Comparison of ENCODE assay signal across 8 cellular contexts in the genomic region with DNA sequence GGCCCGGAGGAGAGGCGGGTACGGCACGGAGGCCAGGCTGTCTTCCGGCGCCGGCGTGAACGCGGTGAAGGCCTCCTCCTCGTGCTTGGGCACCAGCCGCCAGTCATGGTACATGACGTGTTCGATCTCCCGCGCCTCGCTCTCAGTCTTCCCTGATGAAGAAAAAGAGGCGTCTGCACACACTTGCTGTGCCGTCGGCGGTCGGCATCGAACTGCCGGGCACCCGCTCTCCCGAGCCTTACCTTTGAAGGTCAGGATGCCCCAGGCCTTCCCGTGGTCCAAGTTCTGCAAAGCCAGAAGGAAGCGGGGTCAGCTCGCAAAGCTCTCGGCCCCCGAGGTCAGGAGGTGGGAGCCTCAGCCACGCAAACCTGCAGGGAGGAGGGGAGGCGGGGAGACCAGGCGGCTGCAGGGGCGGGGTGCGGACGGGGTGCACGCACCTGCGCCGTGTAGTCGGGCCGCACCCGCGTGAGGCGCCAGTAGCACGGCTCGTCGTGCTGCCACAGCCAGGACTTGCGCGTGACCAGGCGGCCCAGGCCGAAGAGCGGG. TPM values are rescaled to one million over a fixed set of nuclear protein-coding genes. Genes with fewer than 3 reads are reported as not detected.
DNase-seq lines count a peak whose midpoint lies in the region; ATAC-seq, FAIRE-seq and TF ChIP-seq lines count a peak whose summit lies in the region.

A gene with protein sequence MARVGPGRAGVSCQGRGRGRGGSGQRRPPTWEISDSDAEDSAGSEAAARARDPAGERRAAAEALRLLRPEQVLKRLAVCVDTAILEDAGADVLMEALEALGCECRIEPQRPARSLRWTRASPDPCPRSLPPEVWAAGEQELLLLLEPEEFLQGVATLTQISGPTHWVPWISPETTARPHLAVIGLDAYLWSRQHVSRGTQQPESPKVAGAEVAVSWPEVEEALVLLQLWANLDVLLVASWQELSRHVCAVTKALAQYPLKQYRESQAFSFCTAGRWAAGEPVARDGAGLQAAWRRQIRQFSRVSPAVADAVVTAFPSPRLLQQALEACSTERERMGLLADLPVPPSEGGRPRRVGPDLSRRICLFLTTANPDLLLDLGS (plus strand): TSS at position 449 of the 546 bp plus-strand sequence. CDS start 418 bp downstream, outside the sequence.

- H3K27me3 ChIP-seq in DND-41 (ENCODE audit: insufficient read depth, low read length, poor library complexity) (no peaks in the 10 kb centered on the region), K562 (ENCODE audit: control insufficient read depth in 2 of 2, insufficient read depth in 2 of 2, low read length in 2 of 2) (no peaks in the 10 kb centered on the region), kidney epithelial cell (ENCODE audit: control insufficient read depth, insufficient read depth, low read length) (no peaks in the 10 kb centered on the region)

- H3K27me3 Mint-ChIP-seq in T-cell = no peaks in the 10 kb centered on the region

- no peak for TF ChIP-seq POLR2A in K562 (conservative IDR thresholded peaks at IDR 0.05)

- BruUV-seq in K562 (replicated peaks; lab: Mats Ljungman, UMichigan) = no TSS peak

- POLR2A ChIA-PET in T-cell (lab: Charles Lee) (interaction anchor here in 1 of 2 donors (0.6 kb wide), 1 partner anchor 10 kb away, joined by 6 read pairs; the partner anchor contains the start of gene SPSB3), K562 (lab: Yijun Ruan, JAX) (interaction anchor here (0.6 to 4.3 kb wide), 11 partner anchors 9 to 394 kb away, joined by 3 to 35 read pairs (median 4); partner anchors contain the start of genes FAHD1, HAGH, MSRB1 and NUBP2)

- CTCF ChIA-PET in T-cell (lab: Charles Lee) = interaction anchor here in 1 of 2 donors (0.6 to 2.2 kb wide), 3 partner anchors 10 to 910 kb away, joined by 3 to 12 read pairs (median 6); partner anchors contain the start of genes KCTD5, NUBP2 and SPSB3
- CTCF ChIA-PET in K562 (lab: Yijun Ruan, JAX; ENCODE audit: low intra/inter-chr PET ratio) = interaction anchor here (0.6 to 2.6 kb wide), 2 partner anchors 67 to 157 kb away, joined by 3 to 8 read pairs; partner anchors contain the start of gene MAPK8IP3

- TF ChIP-seq RAD21 in K562 (CRISPR knock-in tag; conservative IDR thresholded peaks at IDR 0.05 in 1 of 2, IDR thresholded peaks at IDR 0.05 in 1 of 2) = no peak

- H3K4me3 ChIP-seq in DND-41 (ENCODE audit: low read depth in 1 of 2, low read length in 2 of 2) = peak within 1 kb of the TSS; percentile 54 to 90
- H3K4me3 ChIP-seq in K562 = peak within 1 kb of the TSS; percentile 96
- peak within 1 kb of the TSS; percentile 92 for H3K4me3 ChIP-seq in kidney epithelial cell (ENCODE audit: low read depth, low read length)

- H3K9ac ChIP-seq in DND-41 (ENCODE audit: low read depth, low read length) = peak within 1 kb of the TSS; percentile 99
- H3K9ac ChIP-seq in K562 (ENCODE audit: insufficient read depth in 1 of 2, low read depth in 2 of 2, low read length in 2 of 2) = peak within 1 kb of the TSS; percentile 93 to 95

- in situ Hi-C loops in K562 (cut with MboI) = no loop called here

- intact Hi-C loops in K562 (cut with micrococcal nuclease) = no loop called here

- H3K4me3 Mint-ChIP-seq in T-cell = peak within 1 kb of the TSS; percentile 94 to 98 (median 97)

- peaks cover 2% of the 10 kb centered on the region for H3K9me1 ChIP-seq in K562 (ENCODE audit: control insufficient read depth, insufficient read depth, low read length)

- H4K20me1 ChIP-seq in DND-41 (ENCODE audit: insufficient read depth, low read length) = peaks cover 44% of the 10 kb centered on the region
- peaks cover 8% of the 10 kb centered on the region; the same call in 1 of the 2 replicates for H4K20me1 ChIP-seq in K562 (replicated peaks; ENCODE audit: control insufficient read depth, insufficient read depth, low read length)

- H3K27ac ChIP-seq in DND-41 (ENCODE audit: low read length) = peak within 1 kb of the TSS; percentile 83
- peak within 1 kb of the TSS; percentile 96 for H3K27ac ChIP-seq in K562 (ENCODE audit: extremely low read depth, low read depth, low read length)

- peak; percentile 25 for ATAC-seq in DND-41 (ENCODE audit: insufficient read depth, low read depth)
- peak; percentile 10 for ATAC-seq in HG02759 (IDR thresholded peaks at IDR 0.05; ENCODE audit: unreplicated experiment)
- peak; percentile 24 to 33 (median 31) for ATAC-seq in T-cell (replicated peaks in 1 of 4)
- ATAC-seq in K562 = peak; percentile 17

- TF ChIP-seq EP300 in K562 (IDR thresholded peaks at IDR 0.05; ENCODE audit: low read length) = no peak

- FAIRE-seq in K562 (lab: Jason Lieb, UNC) = no peak

- H3K79me2 ChIP-seq in DND-41 (ENCODE audit: insufficient read depth, low read length) (peaks cover 44% of the 10 kb centered on the region), K562 (ENCODE audit: control insufficient read depth, insufficient read depth, low read length) (peaks cover 51% of the 10 kb centered on the region)

- H3K9me3 Mint-ChIP-seq in T-cell = no peaks in the 10 kb centered on the region

- H3K4me1 ChIP-seq in DND-41 (ENCODE audit: insufficient read depth, low read length) (peaks cover 32% of the 10 kb centered on the region), K562 (replicated peaks in 1 of 2; ENCODE audit: control insufficient read depth in 2 of 2, insufficient read depth in 2 of 2, low read length in 2 of 2) (peaks cover 20 to 97% of the 10 kb centered on the region in 2 experiments; a peak in 4 of 5 replicates)

- 0% methylated on average over 41 of the region's 53 CpGs for WGBS in K562 (ENCODE audit: insufficient coverage, low coverage, missing lambda C conversion rate)

- peaks cover 3% of the 10 kb centered on the region for H3K36me3 Mint-ChIP-seq in T-cell

- H2AFZ ChIP-seq in DND-41 (ENCODE audit: low read depth, low read length) = peak within 1 kb of the TSS; percentile 93
- peak within 1 kb of the TSS; percentile 81 for H2AFZ ChIP-seq in K562 (ENCODE audit: low read depth, low read length)

- H3K27ac Mint-ChIP-seq in T-cell = peak within 1 kb of the TSS; percentile 95 to 97

- DNase-seq in DND-41 = peak; percentile 50
- peak in 31 of 34 experiments; percentile 28 to 61 (median 42) for DNase-seq in T-cell
- peak; percentile 69 to 73 (median 71) for DNase-seq in K562 (ENCODE audit: extremely low read depth in 1 of 4, low spot score in 3 of 4)
- no peak for DNase-seq in kidney epithelial cell (ENCODE audit: low read depth)
- peak; percentile 57 for DNase-seq in stimulated activated CD4-positive, alpha-beta T cell treated with anti-CD3 and anti-CD28 coated beads, Interleukin-4, amount 100 ng/mL, for 1 hour
- DNase-seq in NCI-H1436 treated with DMSO at 0.1 percent for 48 hours (lab: John Stamatoyannopoulos, UW) = no peak
- DNase-seq in retina = no peak

- TF ChIP-seq CTCF in DND-41 (IDR thresholded peaks at IDR 0.05; ENCODE audit: borderline replicate concordance, extremely low read depth, low read length, poor library complexity, severe bottlenecking) (no peak), K562 (IDR thresholded peaks at IDR 0.05 in 2 of 3, conservative IDR thresholded peaks at IDR 0.05 in 1 of 3; ENCODE audit: insufficient read depth in 2 of 3, low read depth in 1 of 3, low read length in 3 of 3) (no peak), kidney epithelial cell (IDR thresholded peaks at IDR 0.05; ENCODE audit: insufficient read depth, low read length, poor library complexity, severe bottlenecking) (no peak)

- H3K4me2 ChIP-seq in DND-41 (ENCODE audit: insufficient read depth, low read length) = peak within 1 kb of the TSS; percentile 98
- peak within 1 kb of the TSS; percentile 98 for H3K4me2 ChIP-seq in K562 (ENCODE audit: insufficient read depth, low read length)

- no peaks in the 10 kb centered on the region for H3K9me3 ChIP-seq in DND-41 (ENCODE audit: insufficient read depth, low read length, severe bottlenecking)
- H3K9me3 ChIP-seq in K562 (replicated peaks; ENCODE audit: control insufficient read depth, insufficient read depth, low read depth, low read length) = no peaks in the 10 kb centered on the region

- H3K36me3 ChIP-seq in DND-41 (ENCODE audit: insufficient read depth, low read length) (peaks cover 64% of the 10 kb centered on the region), K562 (ENCODE audit: control insufficient read depth, insufficient read depth, low read length) (peaks cover 69% of the 10 kb centered on the region; the same call in 2 of the 3 replicates), kidney epithelial cell (ENCODE audit: control insufficient read depth, insufficient read depth, low read length) (peaks cover 2% of the 10 kb centered on the region)

- H3K4me1 Mint-ChIP-seq in T-cell = peaks cover 17 to 24% (median 18%) of the 10 kb centered on the region in 3 donors

TF ChIP-seq in K562, 482 proteins besides CTCF, POLR2A, EP300 and RAD21 (continues in another document):
- 0 out of 4 replicates have a peak, but pooled peaks of 1 of the 2 experiments have one; percentile 16 for TF ChIP-seq MLX (CRISPR knock-in tag; conservative IDR thresholded peaks at IDR 0.05)

RNA-seq across cellular contexts. Expression of the gene that starts here (rescaled TPM):
- total RNA-seq in T-cell (10 to 100 TPM; 23.0 to 50.6 (median 34.5) TPM), K562 (2014; rRNA removed) (10.6 and 14.7 TPM in 2 replicates), K562 (2014; rRNA removed; fragmentation: Illumina TruSeq; extraction: Trizol) (1.1 and 1.6 TPM in 2 replicates), K562 (2015; rRNA removed; fragmentation: Illumina TruSeq; extraction: Trizol) (5.4 and 6.9 TPM in 2 replicates), K562 (2021) (19.9 and 20.5 TPM in 2 replicates), kidney epithelial cell (6.8 and 13.6 TPM in 2 replicates)
- total RNA-seq in K562 (2011; cell fraction: chromatin; rRNA removed; ENCODE audit: low replicate concordance) = 24.0 and 77.3 TPM in 2 replicates
- total RNA-seq in K562 (2011; cell fraction: nucleolus; rRNA removed) = 56.5 and 58.8 TPM in 2 replicates
- 26.8 and 26.9 TPM in 2 replicates for total RNA-seq in K562 (2011; cell fraction: nucleoplasm; rRNA removed)
- polyA plus RNA-seq in K562 (2011; rRNA removed) (3.3 and 6.2 TPM in 2 replicates), K562 (2014; fragmentation: Illumina TruSeq; extraction: Trizol) (3.5 and 5.3 TPM in 2 replicates), K562 (2014; fragmentation: Nextera tagmentation; extraction: Ambion mirVana) (under 1 TPM; 0.35 to 0.42 TPM), K562 (2014; rRNA removed) (17.3 and 19.8 TPM in 2 replicates)
- polyA plus RNA-seq in K562 (2011; cell fraction: cytosol; rRNA removed) = 3.2 and 8.1 TPM in 2 replicates
- 46.3 and 81.6 TPM in 2 replicates for polyA plus RNA-seq in K562 (2011; cell fraction: nucleus; rRNA removed)
- 7.6 and 8.4 TPM in 2 replicates for polyA plus RNA-seq in K562 (2012)
- polyA minus RNA-seq in K562 (2011; rRNA and poly(A)+ RNA removed) = 1.7 and 2.1 TPM in 2 replicates
- polyA minus RNA-seq in K562 (2011; cell fraction: cytosol; rRNA and poly(A)+ RNA removed) = 4.7 and 5.0 TPM in 2 replicates
- polyA minus RNA-seq in K562 (2011; cell fraction: nucleus; rRNA and poly(A)+ RNA removed) = 20.8 and 22.9 TPM in 2 replicates

Comparison
In these comparisons a context has a peak if more than half of its experiments do, and no peak if none do; other contexts are left out.
1. DNase-seq: peak in DND-41 (single experiment), T-cell (31 of 34), K562 (4 of 4) and stimulated activated CD4-positive, alpha-beta T cell treated with anti-CD3 and anti-CD28 coated beads, Interleukin-4, amount 100 ng/mL, for 1 hour (single experiment); none in kidney epithelial cell (single experiment), NCI-H1436 treated with DMSO at 0.1 percent for 48 hours (single experiment) and retina (single experiment).
2. Peak in every context shown above with its lines, with median percentiles within 50 percentile points of each other: ATAC-seq and H3K4me3 ChIP-seq.